13 cellular contexts compared by ENCODE assay signal in the genomic region with DNA sequence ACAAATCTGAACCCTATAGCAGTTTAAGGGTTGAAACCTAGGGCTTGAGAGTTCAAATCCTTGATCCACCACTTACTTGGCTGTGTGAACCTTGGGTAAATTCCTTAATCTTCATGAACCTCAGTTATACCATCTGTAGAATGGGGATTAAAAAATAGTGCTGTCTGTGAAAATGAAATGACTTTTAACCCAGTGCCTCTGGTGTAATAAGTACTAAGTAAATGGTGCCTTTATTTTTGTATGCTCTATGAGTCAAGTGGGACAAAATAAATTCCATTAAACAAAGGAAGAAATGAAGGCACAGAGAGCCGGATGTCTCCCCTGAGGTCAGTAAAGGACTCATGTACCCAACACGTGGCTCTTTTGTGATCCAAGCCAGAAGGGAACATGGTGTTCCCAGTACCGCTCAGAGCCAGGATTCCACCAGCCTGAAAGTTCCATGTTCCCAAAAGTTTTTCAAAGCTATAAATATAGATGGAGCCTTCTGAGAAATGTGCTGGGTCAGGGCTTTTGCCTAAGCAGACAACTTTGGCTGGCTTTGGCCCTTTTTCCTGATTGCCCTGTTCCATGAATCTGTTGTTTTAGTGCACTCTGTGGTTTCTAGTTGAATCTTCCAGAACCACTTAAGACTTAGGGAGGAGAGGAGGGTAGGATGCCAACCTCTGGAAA.
DNase-seq lines count a peak whose midpoint lies in the region; ATAC-seq and TF ChIP-seq lines count a peak whose summit lies in the region.
"Had no signal": no experiment of that assay in that cellular context is flagged by ENCODE, and none has a peak within 500 bp of the region (broad histone marks: within the 10 kb centered on the region; RNA-seq: fewer than 3 reads in every experiment).

No MANE protein-coding gene starts in this region.

- TF ChIP-seq CTCF in epithelial cell of proximal tubule (conservative IDR thresholded peaks at IDR 0.05; ENCODE audit: low read depth, low read length) (no peak), lower leg skin (IDR thresholded peaks at IDR 0.05) (no peak)

- WGBS in GM23248 (ENCODE audit: low coverage in 1 of 2, low lambda C conversion rate in 2 of 2, missing lambda C conversion rate in 2 of 2), 2 experiments: 18 to 20% methylated on average over 3 of the region's 3 CpGs
- WGBS in lower leg skin, 2 donors: 43 to 52% methylated on average over 3 of the region's 3 CpGs

- H3K27ac ChIP-seq in GM23248: no peak overlapping the region

- peaks cover 11% of the 10 kb centered on the region for H3K4me1 Mint-ChIP-seq in stimulated activated effector memory CD8-positive, alpha-beta T cell treated with anti-CD3 and anti-CD28 coated beads, Interleukin-12 subunit alpha, Interleukin-12 subunit beta, amount 100 ng/mL, for 72 hours

- H3K4me3 ChIP-seq in GM23248: no peak overlapping the region
- no peak overlapping the region for H3K4me3 ChIP-seq in epithelial cell of proximal tubule (ENCODE audit: low read depth, low read length)
- H3K4me3 ChIP-seq in lower leg skin (ENCODE audit: low read depth, poor library complexity, severe bottlenecking): no peak overlapping the region

- intact Hi-C loops in lower leg skin (cut with DNase I; ENCODE audit: low total_unique reads): no loop called here

- peak overlapping the region; percentile 35 for H2AFZ ChIP-seq in GM23248

- DNase-seq in GM23248 (peak; percentile 29), epithelial cell of proximal tubule (ENCODE audit: low read depth) (peak; percentile 3), lower leg skin (ENCODE audit: low spot score in 2 of 2) (peak; percentile 91 to 95), nucleus accumbens (lab: John Stamatoyannopoulos, UW) (no peak)
- no peak for DNase-seq in stimulated activated effector memory CD8-positive, alpha-beta T cell treated with anti-CD3 and anti-CD28 coated beads, Interleukin-12 subunit alpha, Interleukin-12 subunit beta, amount 100 ng/mL, for 72 hours (ENCODE audit: low spot score in 2 of 2)
- DNase-seq: activated CD8-positive, alpha-beta T cell treated with anti-CD3 and anti-CD28 coated beads for 36 hours; activated naive CD4-positive, alpha-beta T cell treated with anti-CD3 and anti-CD28 coated beads, Interleukin-2, amount 10 ng/mL, durations not matched to agents 7 days and 5 days; Kasumi-1; NCI-H2029 treated with DMSO at 0.1 percent for 48 hours; T-helper 17 cell had no signal

- H3F3A ChIP-seq in GM23248 (ENCODE audit: insufficient read depth): no peaks in the 10 kb centered on the region

- no peaks in the 10 kb centered on the region for H3K9me2 ChIP-seq in GM23248 (ENCODE audit: insufficient read depth)

- no peaks in the 10 kb centered on the region for H3K27me3 ChIP-seq in GM23248 (replicated peaks; ENCODE audit: insufficient read depth)

- H3K36me3 Mint-ChIP-seq in stimulated activated effector memory CD8-positive, alpha-beta T cell treated with anti-CD3 and anti-CD28 coated beads, Interleukin-12 subunit alpha, Interleukin-12 subunit beta, amount 100 ng/mL, for 72 hours: no peaks in the 10 kb centered on the region
- H3K36me3 Mint-ChIP-seq: activated naive CD4-positive, alpha-beta T cell treated with anti-CD3 and anti-CD28 coated beads, Interleukin-2, amount 10 ng/mL, durations not matched to agents 7 days and 5 days had no signal

- no peaks in the 10 kb centered on the region for H3K79me2 ChIP-seq in GM23248 (ENCODE audit: insufficient read depth)

- no peak for ATAC-seq in stimulated activated effector memory CD8-positive, alpha-beta T cell treated with anti-CD3 and anti-CD28 coated beads, Interleukin-12 subunit alpha, Interleukin-12 subunit beta, amount 100 ng/mL, for 72 hours
- ATAC-seq in HG03108 (IDR thresholded peaks at IDR 0.05; ENCODE audit: unreplicated experiment) (no peak), HG03442 (IDR thresholded peaks at IDR 0.05; ENCODE audit: unreplicated experiment) (no peak), GM21786 (IDR thresholded peaks at IDR 0.05; ENCODE audit: unreplicated experiment) (no peak)
- ATAC-seq: T-helper 17 cell had no signal

- no peaks in the 10 kb centered on the region for H3K9me3 ChIP-seq in GM23248 (ENCODE audit: low read depth)

- no peak for TF ChIP-seq POLR2A in lower leg skin (IDR thresholded peaks at IDR 0.05)

- in situ Hi-C loops in GM23248 (cut with MboI): no loop called here

- H4K20me1 ChIP-seq in GM23248 (ENCODE audit: insufficient read depth): no peaks in the 10 kb centered on the region

- peaks cover 4% of the 10 kb centered on the region for H3K9me3 Mint-ChIP-seq in stimulated activated effector memory CD8-positive, alpha-beta T cell treated with anti-CD3 and anti-CD28 coated beads, Interleukin-12 subunit alpha, Interleukin-12 subunit beta, amount 100 ng/mL, for 72 hours

- no peak overlapping the region for H3K4me2 ChIP-seq in GM23248 (ENCODE audit: unreplicated experiment)

- H3K27ac Mint-ChIP-seq in stimulated activated effector memory CD8-positive, alpha-beta T cell treated with anti-CD3 and anti-CD28 coated beads, Interleukin-12 subunit alpha, Interleukin-12 subunit beta, amount 100 ng/mL, for 72 hours: peak overlapping the region; percentile 7
- H3K27ac Mint-ChIP-seq: activated CD8-positive, alpha-beta T cell treated with anti-CD3 and anti-CD28 coated beads for 36 hours; activated naive CD4-positive, alpha-beta T cell treated with anti-CD3 and anti-CD28 coated beads, Interleukin-2, amount 10 ng/mL, durations not matched to agents 7 days and 5 days; T-helper 17 cell had no signal

- H3K4me1 ChIP-seq in GM23248 (ENCODE audit: insufficient read depth): 0 out of 2 replicates have a peak, but pooled peaks cover 8% of the 10 kb centered on the region

- no peaks in the 10 kb centered on the region for H3K36me3 ChIP-seq in GM23248 (ENCODE audit: low read depth)

- H3K9ac ChIP-seq in GM23248: no peak overlapping the region

- H3K4me3 Mint-ChIP-seq in stimulated activated effector memory CD8-positive, alpha-beta T cell treated with anti-CD3 and anti-CD28 coated beads, Interleukin-12 subunit alpha, Interleukin-12 subunit beta, amount 100 ng/mL, for 72 hours: no peak overlapping the region
- H3K4me3 Mint-ChIP-seq: activated CD8-positive, alpha-beta T cell treated with anti-CD3 and anti-CD28 coated beads for 36 hours; activated naive CD4-positive, alpha-beta T cell treated with anti-CD3 and anti-CD28 coated beads, Interleukin-2, amount 10 ng/mL, durations not matched to agents 7 days and 5 days; T-helper 17 cell had no signal

Comparison
In these comparisons a context has a peak if more than half of its experiments do, and no peak if none do; other contexts are left out.
1. DNase-seq: peak in GM23248 (single experiment), epithelial cell of proximal tubule (single experiment) and lower leg skin (2 of 2); none in stimulated activated effector memory CD8-positive, alpha-beta T cell treated with anti-CD3 and anti-CD28 coated beads, Interleukin-12 subunit alpha, Interleukin-12 subunit beta, amount 100 ng/mL, for 72 hours (0 of 2) and nucleus accumbens (0 of 56).